ENCODE assay signal across 10 cellular contexts in the genomic region with DNA sequence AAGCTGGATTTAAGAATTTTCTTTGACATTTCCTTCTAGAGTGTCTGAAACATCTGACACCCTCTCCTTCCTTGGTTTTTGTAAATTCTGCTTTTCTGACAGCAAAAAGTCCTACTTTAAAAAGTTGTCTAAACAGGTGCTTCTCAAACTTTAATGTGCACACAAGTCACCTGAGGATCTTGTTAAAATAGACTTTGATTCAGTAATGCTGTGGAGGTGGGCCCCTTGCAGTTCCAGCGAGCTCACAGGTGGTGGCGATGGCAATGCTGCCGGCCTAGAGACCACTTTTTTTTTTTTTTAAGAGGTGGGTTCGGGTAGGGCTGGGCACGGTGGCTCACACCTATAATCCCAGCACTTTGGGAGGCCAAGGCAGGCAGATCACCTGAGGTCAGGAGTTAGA.
DNase-seq lines count a peak whose midpoint lies in the region; ATAC-seq and TF ChIP-seq lines count a peak whose summit lies in the region.
"Had no signal": no experiment of that assay in that cellular context is flagged by ENCODE, and none has a peak within 500 bp of the region (broad histone marks: within the 10 kb centered on the region; RNA-seq: fewer than 3 reads in every experiment).

No MANE protein-coding gene starts in this region.

- DNase-seq in AG04450 (ENCODE audit: low read depth, low spot score) (no peak), GM10266 (ENCODE audit: extremely low spot score) (no peak), RWPE1 (ENCODE audit: low spot score) (no peak), fibroblast of the aortic adventitia (ENCODE audit: low read depth) (no peak), NCI-H2107 treated with DMSO at 0.1 percent for 48 hours (lab: John Stamatoyannopoulos, UW; ENCODE audit: unreplicated experiment) (no peak)
- DNase-seq in activated effector memory CD4-positive, alpha-beta T cell treated with Interleukin-2 at 50 U/mL for 16 hours = no peak
- DNase-seq in activated T-helper 1 cell treated with anti-CD3 and anti-CD28 coated beads, Interleukin-12 subunit alpha, Interleukin-12 subunit beta, Interleukin-2, Interleukin-4 antibody, amounts not matched to agents 30 ng/mL and 10 ng/mL and 1 ng/mL, durations not matched to agents 14 hours and 24 hours and 36 hours (ENCODE audit: low spot score) = no peak
- DNase-seq: effector memory CD4-positive, alpha-beta T cell; RPMI8226 had no signal

- no peaks in the 10 kb centered on the region for H3K4me1 Mint-ChIP-seq in activated T-helper 1 cell treated with anti-CD3 and anti-CD28 coated beads, Interleukin-12 subunit alpha, Interleukin-12 subunit beta, Interleukin-2, Interleukin-4 antibody, amounts not matched to agents 30 ng/mL and 10 ng/mL and 1 ng/mL, durations not matched to agents 14 hours and 24 hours and 36 hours (ENCODE audit: low read depth)

- H3K27ac ChIP-seq in AG04450 (ENCODE audit: low read depth, low read length) (no peak overlapping the region), RWPE1 (no peak overlapping the region)

- CTCF ChIA-PET in AG04450 (lab: Charles Lee) = interaction anchor here (0.6 to 5.4 kb wide), 4 partner anchors 10 to 524 kb away, joined by 3 to 33 read pairs (median 11); no protein-coding TSS in a partner anchor
- CTCF ChIA-PET in RWPE1 (lab: Yijun Ruan, JAX) = interaction anchor here (0.6 to 1.3 kb wide), 6 partner anchors 12 to 381 kb away, joined by 3 to 7 read pairs (median 4); no protein-coding TSS in a partner anchor

- H3K27me3 Mint-ChIP-seq in activated T-helper 1 cell treated with anti-CD3 and anti-CD28 coated beads, Interleukin-12 subunit alpha, Interleukin-12 subunit beta, Interleukin-2, Interleukin-4 antibody, amounts not matched to agents 30 ng/mL and 10 ng/mL and 1 ng/mL, durations not matched to agents 14 hours and 24 hours and 36 hours (ENCODE audit: insufficient read depth) = peaks cover 24% of the 10 kb centered on the region

- TF ChIP-seq CTCF in AG04450 (IDR thresholded peaks at IDR 0.05; ENCODE audit: low read depth, low read length) (peak; percentile 37), GM10266 (IDR thresholded peaks at IDR 0.05; ENCODE audit: control insufficient read depth, insufficient read depth, low read depth, missing control alignments) (peak; percentile 32), RWPE1 (conservative IDR thresholded peaks at IDR 0.05; ENCODE audit: low read depth) (peak; percentile 23; the same call in 1 of the 2 replicates), fibroblast of the aortic adventitia (IDR thresholded peaks at IDR 0.05; ENCODE audit: insufficient read depth, low read length) (peak; percentile 30)

- no peak for ATAC-seq in activated CD4-positive, CD25-positive, alpha-beta regulatory T cell treated with anti-CD3 and anti-CD28 coated beads, Interleukin-2, amount 50 U/mL, for 24 hours

- no peak overlapping the region for H3K4me3 ChIP-seq in AG04450 (ENCODE audit: low read depth, low read length)
- H3K4me3 ChIP-seq in fibroblast of the aortic adventitia (ENCODE audit: low read depth, low read length) = no peak overlapping the region

- H3K4me3 Mint-ChIP-seq in activated T-helper 1 cell treated with anti-CD3 and anti-CD28 coated beads, Interleukin-12 subunit alpha, Interleukin-12 subunit beta, Interleukin-2, Interleukin-4 antibody, amounts not matched to agents 30 ng/mL and 10 ng/mL and 1 ng/mL, durations not matched to agents 14 hours and 24 hours and 36 hours = no peak overlapping the region

- H3K27ac Mint-ChIP-seq in activated T-helper 1 cell treated with anti-CD3 and anti-CD28 coated beads, Interleukin-12 subunit alpha, Interleukin-12 subunit beta, Interleukin-2, Interleukin-4 antibody, amounts not matched to agents 30 ng/mL and 10 ng/mL and 1 ng/mL, durations not matched to agents 14 hours and 24 hours and 36 hours = no peak overlapping the region

- no peaks in the 10 kb centered on the region for H3K9me3 ChIP-seq in AG04450 (ENCODE audit: control insufficient read depth, insufficient read depth, low read length)

- no peaks in the 10 kb centered on the region for H3K27me3 ChIP-seq in AG04450 (ENCODE audit: control insufficient read depth, insufficient read depth, low read length)

- H3K36me3 Mint-ChIP-seq in activated T-helper 1 cell treated with anti-CD3 and anti-CD28 coated beads, Interleukin-12 subunit alpha, Interleukin-12 subunit beta, Interleukin-2, Interleukin-4 antibody, amounts not matched to agents 30 ng/mL and 10 ng/mL and 1 ng/mL, durations not matched to agents 14 hours and 24 hours and 36 hours (ENCODE audit: low read depth) = no peaks in the 10 kb centered on the region

- POLR2A ChIA-PET in AG04450 (lab: Yijun Ruan, JAX) (no interaction called here), RWPE1 (lab: Yijun Ruan, JAX; ENCODE audit: low non-redundant PET) (no interaction called here)

- intact Hi-C loops in activated T-helper 1 cell treated with anti-CD3 and anti-CD28 coated beads, Interleukin-12 subunit alpha, Interleukin-12 subunit beta, Interleukin-2, Interleukin-4 antibody, amounts not matched to agents 30 ng/mL and 10 ng/mL and 1 ng/mL, durations not matched to agents 14 hours and 24 hours and 36 hours (cut with micrococcal nuclease) = no loop called here

- H3K9me3 Mint-ChIP-seq in activated T-helper 1 cell treated with anti-CD3 and anti-CD28 coated beads, Interleukin-12 subunit alpha, Interleukin-12 subunit beta, Interleukin-2, Interleukin-4 antibody, amounts not matched to agents 30 ng/mL and 10 ng/mL and 1 ng/mL, durations not matched to agents 14 hours and 24 hours and 36 hours = no peaks in the 10 kb centered on the region
